19 cellular contexts compared by ENCODE assay signal in genomic region chr2:8652774-8653426, GRCh38. TPM values are rescaled to one million over a fixed set of nuclear protein-coding genes. Genes with fewer than 3 reads are reported as not detected.
A peak's percentile ranks its signal among the peaks of the same experiment; 100 is the strongest.
DNase-seq lines count a peak whose midpoint lies in the region; ATAC-seq and TF ChIP-seq lines count a peak whose summit lies in the region.
"Had no signal": no experiment of that assay in that cellular context is flagged by ENCODE, and none has a peak within 500 bp of the region (broad histone marks: within the 10 kb centered on the region; RNA-seq: fewer than 3 reads in every experiment).

No MANE protein-coding gene starts in this region.

- no peaks in the 10 kb centered on the region for H3K9me3 ChIP-seq in gastrocnemius medialis
- H3K9me3 ChIP-seq: Caco-2 had no signal

- no peaks in the 10 kb centered on the region for H3K4me1 ChIP-seq in gastrocnemius medialis

- ATAC-seq in gastrocnemius medialis: peak; percentile 23 to 55
- ATAC-seq in HG02852 (IDR thresholded peaks at IDR 0.05; ENCODE audit: unreplicated experiment): no peak

- peak overlapping the region; percentile 61 to 84 (median 78) for H3K27ac Mint-ChIP-seq in nephron
- H3K27ac Mint-ChIP-seq: B cell; CD4-positive, alpha-beta T cell had no signal

- in situ Hi-C loops in gastrocnemius medialis (cut with MboI; ENCODE audit: low sequenced_read_pairs in 4 of 4): no loop called here

- H3K36me3 Mint-ChIP-seq in nephron (ENCODE audit: low read depth): no peaks in the 10 kb centered on the region

- H3K27ac ChIP-seq in gastrocnemius medialis: no peak overlapping the region
- H3K27ac ChIP-seq: GM23248, PC-9 had no signal

- TF ChIP-seq POLR2A in gastrocnemius medialis (IDR thresholded peaks at IDR 0.05): no peak

- intact Hi-C loops in gastrocnemius medialis (cut with DNase I; ENCODE audit: low total_unique reads): no loop called here

- peaks cover 5% of the 10 kb centered on the region for H3K4me1 Mint-ChIP-seq in nephron
- H3K4me1 Mint-ChIP-seq: B cell had no signal

- DNase-seq in activated effector memory CD4-positive, alpha-beta T cell treated with anti-CD3 and anti-CD28 coated beads, Interleukin-2, amount 50 U/mL, for 16 hours: peak; percentile 38
- no peak for DNase-seq in activated effector memory CD4-positive, alpha-beta T cell treated with Interleukin-2 at 50 U/mL for 16 hours
- DNase-seq in islet precursor cell (peak; percentile 44), gastrocnemius medialis (no peak), NCI-H526 (lab: John Stamatoyannopoulos, UW) (no peak), cerebellar cortex (ENCODE audit: low spot score) (no peak)
- DNase-seq: 8988T; Caco-2; CD4-positive, alpha-beta T cell; GM23248; HCEC 1CT; NCI-H2081; NCI-H446 treated with DMSO at 0.1 percent for 48 hours; NK-92 treated with Interleukin-12 subunit alpha and Interleukin-12 subunit beta, amount 100 ng/mL, for 24 hours; PC-9 had no signal

- TF ChIP-seq CTCF in nephron (IDR thresholded peaks at IDR 0.05; ENCODE audit: unreplicated experiment in 3 of 3): no peak
- no peak for TF ChIP-seq CTCF in gastrocnemius medialis (IDR thresholded peaks at IDR 0.05 in 4 of 5, conservative IDR thresholded peaks at IDR 0.05 in 1 of 5)

- no peak overlapping the region for H3K4me3 Mint-ChIP-seq in nephron
- H3K4me3 Mint-ChIP-seq: B cell; CD4-positive, alpha-beta T cell had no signal

- H3K36me3 ChIP-seq in gastrocnemius medialis: no peaks in the 10 kb centered on the region

- peaks cover 5% of the 10 kb centered on the region for H3K27me3 Mint-ChIP-seq in nephron (ENCODE audit: low read depth)
- H3K27me3 Mint-ChIP-seq: CD4-positive, alpha-beta T cell had no signal

- no peaks in the 10 kb centered on the region for H3K9me3 Mint-ChIP-seq in nephron
- H3K9me3 Mint-ChIP-seq: CD4-positive, alpha-beta T cell had no signal

- H3K27me3 ChIP-seq in gastrocnemius medialis: no peaks in the 10 kb centered on the region

- H3K4me3 ChIP-seq in gastrocnemius medialis: no peak overlapping the region
- H3K4me3 ChIP-seq: GM12878, GM23248, PC-9 had no signal

RNA-seq across cellular contexts. Expression of gene ID2, which starts 29.0 kb away (rescaled TPM):
- 10 to 100 TPM; 16.6 to 35.9 (median 27.4) TPM for total RNA-seq in gastrocnemius medialis

Comparison
In these comparisons a context has a peak if more than half of its experiments do, and no peak if none do; other contexts are left out.
1. DNase-seq: peak in activated effector memory CD4-positive, alpha-beta T cell treated with anti-CD3 and anti-CD28 coated beads, Interleukin-2, amount 50 U/mL, for 16 hours (single experiment) and islet precursor cell (single experiment); none in activated effector memory CD4-positive, alpha-beta T cell treated with Interleukin-2 at 50 U/mL for 16 hours (single experiment), gastrocnemius medialis (0 of 2), NCI-H526 (0 of 2) and cerebellar cortex (single experiment).